ENCODE assay signal across 7 cellular contexts in the genomic region with DNA sequence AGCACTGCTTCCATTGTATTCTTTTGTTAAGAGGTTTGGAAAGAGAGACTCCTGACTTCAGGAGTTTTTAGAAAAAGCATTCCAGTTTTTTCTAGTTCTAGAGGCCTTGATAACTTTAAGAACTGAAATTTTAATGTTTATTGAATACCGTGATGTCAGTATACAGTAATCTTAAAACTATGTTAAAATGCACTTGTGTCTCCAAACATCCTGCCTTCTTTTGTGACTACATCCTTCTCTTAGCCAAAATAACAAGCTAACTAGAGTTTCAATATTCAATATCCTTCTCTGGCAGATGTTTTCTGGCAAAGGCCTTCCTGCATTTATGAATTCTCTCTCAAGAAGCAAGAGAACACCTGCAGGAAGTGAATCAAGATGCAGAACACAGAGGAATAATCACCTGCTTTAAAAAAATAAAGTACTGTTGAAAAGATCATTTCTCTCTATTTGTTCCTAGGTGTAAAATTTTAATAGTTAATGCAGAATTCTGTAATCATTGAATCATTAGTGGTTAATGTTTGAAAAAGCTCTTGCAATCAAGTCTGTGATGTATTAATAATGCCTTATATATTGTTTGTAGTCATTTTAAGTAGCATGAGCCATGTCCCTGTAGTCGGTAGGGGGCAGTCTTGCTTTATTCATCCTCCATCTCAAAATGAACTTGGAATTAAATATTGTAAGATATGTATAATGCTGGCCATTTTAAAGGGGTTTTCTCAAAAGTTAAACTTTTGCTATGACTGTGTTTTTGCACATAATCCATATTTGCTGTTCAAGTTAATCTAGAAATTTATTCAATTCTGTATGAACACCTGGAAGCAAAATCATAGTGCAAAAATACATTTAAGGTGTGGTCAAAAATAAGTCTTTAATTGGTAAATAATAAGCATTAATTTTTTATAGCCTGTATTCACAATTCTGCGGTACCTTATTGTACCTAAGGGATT. TPM values are rescaled to one million over a fixed set of nuclear protein-coding genes. Genes with fewer than 3 reads are reported as not detected.
DNase-seq lines count a peak whose midpoint lies in the region; ATAC-seq, FAIRE-seq and TF ChIP-seq lines count a peak whose summit lies in the region.

No MANE protein-coding gene starts in this region.

- ATAC-seq in central memory CD8-positive, alpha-beta T cell (replicated peaks; ENCODE audit: extremely low read depth, poor library complexity, severe bottlenecking), result peak; percentile 65
- ATAC-seq in HepG2 (peak; percentile 53), HG02885 (IDR thresholded peaks at IDR 0.05; ENCODE audit: poor library complexity, unreplicated experiment) (no peak)

- H3K4me3 ChIP-seq in GM12864 (ENCODE audit: low read depth, low read length) (no peak overlapping the region), HepG2 (replicated peaks in 1 of 3; ENCODE audit: insufficient read depth in 1 of 3, low read depth in 2 of 3, low read length in 3 of 3) (no peak overlapping the region)

- H3K4me3 Mint-ChIP-seq in central memory CD8-positive, alpha-beta T cell, result no peak overlapping the region

- H3K9me3 Mint-ChIP-seq in central memory CD8-positive, alpha-beta T cell, result no peaks in the 10 kb centered on the region

- intact Hi-C loops in HepG2 (cut with micrococcal nuclease; ENCODE audit: unreplicated experiment), result loop anchor here (1.0 to 10.0 kb wide), 4 partner anchors 173 to 547 kb away; a partner anchor contains a TSS

- POLR2A ChIA-PET in HepG2 (lab: Yijun Ruan, JAX), result no interaction called here

- H3K27me3 Mint-ChIP-seq in central memory CD8-positive, alpha-beta T cell, result no peaks in the 10 kb centered on the region

- CTCF ChIA-PET in HepG2 (lab: Yijun Ruan, JAX; ENCODE audit: low intra/inter-chr PET ratio, low total read pairs), result interaction anchor here (0.6 to 4.6 kb wide), 3 partner anchors 205 to 547 kb away, joined by 3 to 44 read pairs (median 3); no protein-coding TSS in a partner anchor

- no peaks in the 10 kb centered on the region for H3K27me3 ChIP-seq in HepG2 (ENCODE audit: control insufficient read depth in 1 of 2, insufficient read depth in 2 of 2, low read length in 2 of 2)

- peaks cover 0 to 8% of the 10 kb centered on the region in 2 experiments; a peak in 2 of 5 replicates for H3K36me3 ChIP-seq in HepG2 (replicated peaks in 1 of 2; ENCODE audit: control insufficient read depth in 1 of 2, insufficient read depth in 2 of 2, low read length in 2 of 2)

- no peak for TF ChIP-seq EP300 in HepG2 (IDR thresholded peaks at IDR 0.05; ENCODE audit: low read depth in 2 of 2, low read length in 2 of 2)
- TF ChIP-seq EP300 in HepG2 (CRISPR knock-in tag; IDR thresholded peaks at IDR 0.05; ENCODE audit: borderline replicate concordance), result no peak

- TF ChIP-seq POLR2A in HepG2 (IDR thresholded peaks at IDR 0.05; ENCODE audit: insufficient read depth in 1 of 2, low read depth in 2 of 2, low read length in 2 of 2), result no peak

- no peaks in the 10 kb centered on the region for H3K79me2 ChIP-seq in HepG2 (ENCODE audit: insufficient read depth, low read length)

- in situ Hi-C loops in HepG2 (cut with HindIII; ENCODE audit: extremely low pct_ligation_motif_present, low pct_unique_long_range_greater_than_20kb), result loop anchor here (25.0 kb wide), 1 partner anchor 161 kb away; no protein-coding TSS in a partner anchor

- no peaks in the 10 kb centered on the region for H4K20me1 ChIP-seq in HepG2 (ENCODE audit: insufficient read depth, low read length)

- no peak overlapping the region for H3K4me2 ChIP-seq in HepG2 (ENCODE audit: low read depth, low read length)

- peaks cover 40% of the 10 kb centered on the region for H3K36me3 Mint-ChIP-seq in central memory CD8-positive, alpha-beta T cell (ENCODE audit: insufficient read depth)

- TF ChIP-seq CTCF in GM12864 (IDR thresholded peaks at IDR 0.05; ENCODE audit: low read depth, low read length, missing control alignments) (peak; percentile 68), HepG2 (CRISPR knock-in tag; IDR thresholded peaks at IDR 0.05) (peak; percentile 75)

- H3K9me3 ChIP-seq in HepG2 (ENCODE audit: low read length), result no peaks in the 10 kb centered on the region

- no peak overlapping the region for H2AFZ ChIP-seq in HepG2 (ENCODE audit: low read length)

- peaks cover 25% of the 10 kb centered on the region for H3K4me1 ChIP-seq in HepG2 (ENCODE audit: insufficient read depth, low read length)

- FAIRE-seq in TTC549 (lab: Jason Lieb, UNC), result peak; percentile 95
- no peak for FAIRE-seq in HepG2 (lab: Jason Lieb, UNC)

- no TSS peak for BruUV-seq in HepG2 (replicated peaks; lab: Mats Ljungman, UMichigan)

- H3K27ac ChIP-seq in HepG2 (ENCODE audit: extremely low read length, insufficient read depth, low read length), result no peak overlapping the region

- DNase-seq in GM12864 (ENCODE audit: low read depth), result peak; percentile 30
- DNase-seq in NCI-H1092 treated with DMSO at 0.1 percent for 48 hours (lab: John Stamatoyannopoulos, UW), result peak; percentile 28
- peak; percentile 27 to 32 for DNase-seq in central memory CD8-positive, alpha-beta T cell (ENCODE audit: low spot score in 2 of 2)
- peak; percentile 48 for DNase-seq in HepG2 (ENCODE audit: low spot score)
- peak; percentile 15 to 52 (median 32) for DNase-seq in stimulated activated CD4-positive, alpha-beta T cell treated with anti-CD3 and anti-CD28 coated beads, TNF-alpha, amount 100 ng/mL, for 48 hours (ENCODE audit: low read depth in 3 of 3)

- H3K9ac ChIP-seq in HepG2 (ENCODE audit: insufficient read depth, low read depth, low read length), result no peak overlapping the region

- TF ChIP-seq RAD21 in HepG2 (CRISPR knock-in tag; IDR thresholded peaks at IDR 0.05), result peak; percentile 73

- 64% methylated on average over 3 of the region's 3 CpGs for WGBS in HepG2 (ENCODE audit: low lambda C conversion rate)

- no peak overlapping the region for H3K27ac Mint-ChIP-seq in central memory CD8-positive, alpha-beta T cell (ENCODE audit: low read depth)

- H3K4me1 Mint-ChIP-seq in central memory CD8-positive, alpha-beta T cell, result no peaks in the 10 kb centered on the region

TF ChIP-seq in HepG2, 621 proteins besides CTCF, POLR2A, EP300 and RAD21 (continues in another document):
- TF ChIP-seq IRX3 (CRISPR knock-in tag; IDR thresholded peaks at IDR 0.05; ENCODE audit: borderline replicate concordance, low read depth) (no peak), MAFK (conservative IDR thresholded peaks at IDR 0.05 in 1 of 2, IDR thresholded peaks at IDR 0.05 in 1 of 2; ENCODE audit: low read length in 2 of 2) (no peak), MIXL1 (CRISPR knock-in tag; IDR thresholded peaks at IDR 0.05) (0 out of 2 replicates have a peak, but pooled peaks have one; percentile 34), SMC3 (IDR thresholded peaks at IDR 0.05; ENCODE audit: low read length) (peak; percentile 79), STAG1 (CRISPR knock-in tag; IDR thresholded peaks at IDR 0.05) (peak; percentile 92)
- TF ChIP-seq, protein P1, sequence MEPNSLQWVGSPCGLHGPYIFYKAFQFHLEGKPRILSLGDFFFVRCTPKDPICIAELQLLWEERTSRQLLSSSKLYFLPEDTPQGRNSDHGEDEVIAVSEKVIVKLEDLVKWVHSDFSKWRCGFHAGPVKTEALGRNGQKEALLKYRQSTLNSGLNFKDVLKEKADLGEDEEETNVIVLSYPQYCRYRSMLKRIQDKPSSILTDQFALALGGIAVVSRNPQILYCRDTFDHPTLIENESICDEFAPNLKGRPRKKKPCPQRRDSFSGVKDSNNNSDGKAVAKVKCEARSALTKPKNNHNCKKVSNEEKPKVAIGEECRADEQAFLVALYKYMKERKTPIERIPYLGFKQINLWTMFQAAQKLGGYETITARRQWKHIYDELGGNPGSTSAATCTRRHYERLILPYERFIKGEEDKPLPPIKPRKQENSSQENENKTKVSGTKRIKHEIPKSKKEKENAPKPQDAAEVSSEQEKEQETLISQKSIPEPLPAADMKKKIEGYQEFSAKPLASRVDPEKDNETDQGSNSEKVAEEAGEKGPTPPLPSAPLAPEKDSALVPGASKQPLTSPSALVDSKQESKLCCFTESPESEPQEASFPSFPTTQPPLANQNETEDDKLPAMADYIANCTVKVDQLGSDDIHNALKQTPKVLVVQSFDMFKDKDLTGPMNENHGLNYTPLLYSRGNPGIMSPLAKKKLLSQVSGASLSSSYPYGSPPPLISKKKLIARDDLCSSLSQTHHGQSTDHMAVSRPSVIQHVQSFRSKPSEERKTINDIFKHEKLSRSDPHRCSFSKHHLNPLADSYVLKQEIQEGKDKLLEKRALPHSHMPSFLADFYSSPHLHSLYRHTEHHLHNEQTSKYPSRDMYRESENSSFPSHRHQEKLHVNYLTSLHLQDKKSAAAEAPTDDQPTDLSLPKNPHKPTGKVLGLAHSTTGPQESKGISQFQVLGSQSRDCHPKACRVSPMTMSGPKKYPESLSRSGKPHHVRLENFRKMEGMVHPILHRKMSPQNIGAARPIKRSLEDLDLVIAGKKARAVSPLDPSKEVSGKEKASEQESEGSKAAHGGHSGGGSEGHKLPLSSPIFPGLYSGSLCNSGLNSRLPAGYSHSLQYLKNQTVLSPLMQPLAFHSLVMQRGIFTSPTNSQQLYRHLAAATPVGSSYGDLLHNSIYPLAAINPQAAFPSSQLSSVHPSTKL (CRISPR knock-in tag; IDR thresholded peaks at IDR 0.05), result 0 out of 2 replicates have a peak, but pooled peaks have one; percentile 17

RNA-seq across cellular contexts. Expression of a gene that starts 43.1 kb away (rescaled TPM):
- 11.9 and 15.7 TPM in 2 replicates for total RNA-seq in HepG2 (2016; rRNA removed; fragmentation: Illumina TruSeq; extraction: Trizol)
- 3.2 and 4.3 TPM in 2 replicates for total RNA-seq in HepG2 (2016; cell fraction: cytosol; rRNA removed; fragmentation: Illumina TruSeq; extraction: Trizol; ENCODE audit: low read depth)
- total RNA-seq in HepG2 (2016; cell fraction: insoluble cytoplasmic fraction; rRNA removed; fragmentation: Illumina TruSeq; extraction: Trizol), result 11.6 and 16.8 TPM in 2 replicates
- total RNA-seq in HepG2 (2016; cell fraction: membrane; rRNA removed; fragmentation: Illumina TruSeq; extraction: Trizol), result 7.2 and 8.1 TPM in 2 replicates
- 14.9 and 18.8 TPM in 2 replicates for total RNA-seq in HepG2 (2016; cell fraction: nucleus; rRNA removed; fragmentation: Illumina TruSeq; extraction: Trizol)
- polyA plus RNA-seq in HepG2 (2011; rRNA removed), result 9.5 and 12.4 TPM in 2 replicates
- 9.0 and 9.5 TPM in 2 replicates for polyA plus RNA-seq in HepG2 (2011; cell fraction: cytosol; rRNA removed)
- 4.3 and 4.9 TPM in 2 replicates for polyA plus RNA-seq in HepG2 (2011; cell fraction: nucleus; rRNA removed)
- polyA plus RNA-seq in HepG2 (2012), result 19.8 and 22.3 TPM in 2 replicates
- 3.2 TPM in 2 replicates for polyA plus RNA-seq in HepG2 (2016; cell fraction: cytosol; fragmentation: Illumina TruSeq; extraction: Trizol; ENCODE audit: low read depth)
- polyA plus RNA-seq in HepG2 (2016; cell fraction: insoluble cytoplasmic fraction; fragmentation: Illumina TruSeq; extraction: Trizol; ENCODE audit: low read depth), result 16.7 and 17.6 TPM in 2 replicates
- 6.9 and 7.0 TPM in 2 replicates for polyA plus RNA-seq in HepG2 (2016; cell fraction: membrane; fragmentation: Illumina TruSeq; extraction: Trizol; ENCODE audit: low read depth)
- polyA plus RNA-seq in HepG2 (2016; cell fraction: nucleus; fragmentation: Illumina TruSeq; extraction: Trizol; ENCODE audit: insufficient read depth, low read depth), result 25.9 and 28.4 TPM in 2 replicates
- 9.6 and 10.1 TPM in 2 replicates for polyA minus RNA-seq in HepG2 (2011; rRNA and poly(A)+ RNA removed; ENCODE audit: low replicate concordance)
- 15.8 and 18.5 TPM in 2 replicates for polyA minus RNA-seq in HepG2 (2011; cell fraction: cytosol; rRNA and poly(A)+ RNA removed)
- polyA minus RNA-seq in HepG2 (2011; cell fraction: nucleus; rRNA and poly(A)+ RNA removed), result 14.2 and 14.9 TPM in 2 replicates
